Comparison of ENCODE assay signal across 11 cellular contexts in the genomic region with DNA sequence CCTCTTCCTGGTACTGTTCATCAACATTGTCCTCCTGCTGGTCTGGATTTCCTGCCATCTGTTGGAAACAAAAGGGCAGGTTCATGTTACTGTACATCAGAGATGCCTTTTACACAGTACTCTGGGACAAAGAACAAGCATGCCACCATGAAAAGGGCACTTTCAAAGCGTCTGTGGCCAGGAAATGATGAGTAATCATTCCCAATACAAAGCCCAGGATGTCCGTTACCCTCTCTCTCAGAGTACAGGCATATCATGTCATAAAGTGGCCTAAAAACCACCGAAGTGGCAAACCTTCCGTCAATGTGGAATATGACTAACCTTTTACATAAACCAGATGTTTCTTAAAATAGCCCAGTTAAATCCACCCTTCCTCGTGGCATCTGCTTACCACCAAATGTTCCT.
DNase-seq lines count a peak whose midpoint lies in the region; ATAC-seq and TF ChIP-seq lines count a peak whose summit lies in the region.
"Had no signal": no experiment of that assay in that cellular context is flagged by ENCODE, and none has a peak within 500 bp of the region (broad histone marks: within the 10 kb centered on the region; RNA-seq: fewer than 3 reads in every experiment).

No MANE protein-coding gene starts in this region.

- peaks cover 8% of the 10 kb centered on the region for H3K36me3 ChIP-seq in hepatocyte (replicated peaks; ENCODE audit: insufficient read depth, low read depth)

- no peaks in the 10 kb centered on the region for H3K27me3 ChIP-seq in hepatocyte

- H3K4me1 ChIP-seq in hepatocyte (ENCODE audit: insufficient read depth), result peaks cover 2% of the 10 kb centered on the region

- H3K4me1 Mint-ChIP-seq in activated CD8-positive, alpha-beta T cell treated with anti-CD3 and anti-CD28 coated beads, Interleukin-2, amount 10 ng/mL, durations not matched to agents 7 days and 5 days (ENCODE audit: low read depth), result peaks cover 56% of the 10 kb centered on the region

- no peaks in the 10 kb centered on the region for H3K27me3 Mint-ChIP-seq in activated CD8-positive, alpha-beta T cell treated with anti-CD3 and anti-CD28 coated beads, Interleukin-2, amount 10 ng/mL, durations not matched to agents 7 days and 5 days (ENCODE audit: low read depth)

- H3K4me2 ChIP-seq in hepatocyte, result no peak overlapping the region

- no peaks in the 10 kb centered on the region for H3K79me2 ChIP-seq in hepatocyte

- no peak overlapping the region for H3K4me3 ChIP-seq in hepatocyte
- H3K4me3 ChIP-seq: SK-N-MC had no signal

- no peak for TF ChIP-seq CTCF in hepatocyte (IDR thresholded peaks at IDR 0.05; ENCODE audit: poor library complexity)

- no peaks in the 10 kb centered on the region for H3K9me2 ChIP-seq in hepatocyte (replicated peaks; ENCODE audit: insufficient read depth)

- no peaks in the 10 kb centered on the region for H3K9me3 ChIP-seq in hepatocyte (ENCODE audit: low read depth)

- H3K36me3 Mint-ChIP-seq in activated CD8-positive, alpha-beta T cell treated with anti-CD3 and anti-CD28 coated beads, Interleukin-2, amount 10 ng/mL, durations not matched to agents 7 days and 5 days (ENCODE audit: low read depth), result peaks cover 48% of the 10 kb centered on the region

- no peaks in the 10 kb centered on the region for H3K9me3 Mint-ChIP-seq in activated CD8-positive, alpha-beta T cell treated with anti-CD3 and anti-CD28 coated beads, Interleukin-2, amount 10 ng/mL, durations not matched to agents 7 days and 5 days (ENCODE audit: insufficient read depth)
- H3K9me3 Mint-ChIP-seq: naive thymus-derived CD4-positive, alpha-beta T cell had no signal

- DNase-seq in NCI-H1417 (lab: John Stamatoyannopoulos, UW) (peak; percentile 36 to 66 (median 63)), NCI-H1417 treated with DMSO at 0.1 percent for 48 hours (lab: John Stamatoyannopoulos, UW) (no peak), MV-4-11 (lab: John Stamatoyannopoulos, UW) (peak; percentile 99), hepatocyte (ENCODE audit: low spot score) (no peak), NCI-H446 treated with DMSO at 0.1 percent for 48 hours (lab: John Stamatoyannopoulos, UW) (no peak)
- DNase-seq in activated CD8-positive, alpha-beta T cell treated with anti-CD3 and anti-CD28 coated beads, Interleukin-2, amount 10 ng/mL, durations not matched to agents 7 days and 5 days, result peak; percentile 64
- DNase-seq in effector CD4-positive, alpha-beta T cell, result no peak

- WGBS in hepatocyte (ENCODE audit: low lambda C conversion rate, missing lambda C conversion rate), result 59% methylated on average over 5 of the region's 5 CpGs

- no peak overlapping the region for H2AFZ ChIP-seq in hepatocyte

- CTCF ChIA-PET in activated CD8-positive, alpha-beta T cell treated with anti-CD3 and anti-CD28 coated beads, Interleukin-2, amount 10 ng/mL, durations not matched to agents 7 days and 5 days (lab: Charles Lee), result no interaction called here

- peak overlapping the region; percentile 1 for H3K27ac ChIP-seq in hepatocyte
- H3K27ac ChIP-seq: 22Rv1, SK-N-MC had no signal

- H3K4me3 Mint-ChIP-seq in activated CD8-positive, alpha-beta T cell treated with anti-CD3 and anti-CD28 coated beads, Interleukin-2, amount 10 ng/mL, durations not matched to agents 7 days and 5 days, result no peak overlapping the region

- H3K27ac Mint-ChIP-seq in activated CD8-positive, alpha-beta T cell treated with anti-CD3 and anti-CD28 coated beads, Interleukin-2, amount 10 ng/mL, durations not matched to agents 7 days and 5 days, result peak overlapping the region; percentile 68

- peak; percentile 86 for ATAC-seq in activated CD8-positive, alpha-beta T cell treated with anti-CD3 and anti-CD28 coated beads, Interleukin-2, amount 10 ng/mL, durations not matched to agents 7 days and 5 days
- no peak for ATAC-seq in GM19328 (IDR thresholded peaks at IDR 0.05; ENCODE audit: unreplicated experiment)
- ATAC-seq: naive thymus-derived CD4-positive, alpha-beta T cell had no signal

- H4K20me1 ChIP-seq in hepatocyte (ENCODE audit: insufficient read depth, poor library complexity, severe bottlenecking), result no peaks in the 10 kb centered on the region

- POLR2A ChIA-PET in activated CD8-positive, alpha-beta T cell treated with anti-CD3 and anti-CD28 coated beads, Interleukin-2, amount 10 ng/mL, durations not matched to agents 7 days and 5 days (lab: Charles Lee), result no interaction called here

Comparison
In these comparisons a context has a peak if more than half of its experiments do, and no peak if none do; other contexts are left out.
1. DNase-seq: peak in NCI-H1417 (3 of 3), MV-4-11 (single experiment) and activated CD8-positive, alpha-beta T cell treated with anti-CD3 and anti-CD28 coated beads, Interleukin-2, amount 10 ng/mL, durations not matched to agents 7 days and 5 days (single experiment); none in NCI-H1417 treated with DMSO at 0.1 percent for 48 hours (single experiment), hepatocyte (single experiment), NCI-H446 treated with DMSO at 0.1 percent for 48 hours (single experiment) and effector CD4-positive, alpha-beta T cell (single experiment).